ENCODE assay signal across 17 cellular contexts in genomic region chr5:17261075-17261474, GRCh38.
"Had no signal": no experiment of that assay in that cellular context is flagged by ENCODE, and none has a peak within 500 bp of the region (broad histone marks: within the 10 kb centered on the region; RNA-seq: fewer than 3 reads in every experiment).

No MANE protein-coding gene starts in this region.

- H3K9ac ChIP-seq: neural progenitor cell had no signal

- H3K36me3 ChIP-seq: heart right ventricle, neural progenitor cell, pancreas, thoracic aorta, upper lobe of right lung had no signal

- FAIRE-seq: frontal cortex, pancreas had no signal

- H3K27me3 ChIP-seq: neural progenitor cell, upper lobe of right lung had no signal

- H3K4me1 ChIP-seq: pancreas, upper lobe of right lung had no signal

- H3K4me3 ChIP-seq: heart right ventricle, neural progenitor cell, pancreas, thoracic aorta, upper lobe of right lung had no signal

- H3K27ac ChIP-seq: heart right ventricle, neural progenitor cell, pancreas, thoracic aorta, upper lobe of right lung had no signal

- ATAC-seq: effector memory CD8-positive, alpha-beta T cell; heart right ventricle; left cardiac atrium; pancreas; T-helper 17 cell; upper lobe of right lung had no signal

- H3K9me3 ChIP-seq: heart right ventricle, pancreas, thoracic aorta, upper lobe of right lung had no signal

- DNase-seq: activated CD4-positive, alpha-beta T cell treated with anti-CD3 and anti-CD28 coated beads, Interleukin-2, amount 10 ng/mL, durations not matched to agents 24 days and 14 days; activated CD4-positive, CD25-positive, alpha-beta regulatory T cell; activated naive CD4-positive, alpha-beta T cell; activated naive CD8-positive, alpha-beta T cell treated with anti-CD3 and anti-CD28 coated beads, Interleukin-2, amount 10 ng/mL, durations not matched to agents 7 days and 5 days; anterior cingulate cortex; cerebellar nuclear complex; effector memory CD8-positive, alpha-beta T cell; heart right ventricle; left cardiac atrium; pancreas; stimulated activated CD4-positive, alpha-beta T cell treated with anti-CD3 and anti-CD28 coated beads, Interleukin-12 subunit alpha, Interleukin-12 subunit beta, amount 100 ng/mL, for 4 hours; stimulated activated CD4-positive, alpha-beta T cell treated with anti-CD3 and anti-CD28 coated beads, Interleukin-2, amount 100 ng/mL, for 24 hours; T-helper 17 cell; upper lobe of right lung had no signal
